ENCODE assay signal across 1 cellular context in the genomic region with DNA sequence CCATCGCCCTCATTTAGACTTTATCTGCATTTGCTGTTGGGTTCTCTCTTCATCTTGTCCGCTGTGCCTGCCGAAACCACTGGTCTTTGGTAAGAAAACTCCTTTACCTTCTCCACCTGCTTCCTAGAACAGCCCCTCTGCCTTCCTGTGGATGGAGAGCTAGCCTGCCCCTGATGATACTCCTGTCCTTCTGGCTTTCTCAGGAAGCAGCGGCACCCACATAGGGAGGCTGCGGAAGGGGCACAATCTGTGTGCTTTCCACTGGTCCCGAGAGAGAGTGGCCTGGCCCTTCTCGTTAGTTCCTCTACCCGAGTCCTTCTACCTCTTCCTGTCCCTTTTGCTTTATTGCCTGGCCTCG.
TF ChIP-seq lines count a peak whose summit lies in the region.

No MANE protein-coding gene starts in this region.

TF ChIP-seq in H1, 55 proteins besides CTCF, POLR2A, EP300 and RAD21 (continued from another document):
- no peak for TF ChIP-seq BCL11A (IDR thresholded peaks at IDR 0.05; ENCODE audit: low read depth in 2 of 2, low read length in 2 of 2)
- TF ChIP-seq SIN3A (conservative IDR thresholded peaks at IDR 0.05 in 1 of 2, IDR thresholded peaks at IDR 0.05 in 1 of 2; ENCODE audit: low read depth in 1 of 2, low read length in 2 of 2), result no peak
- TF ChIP-seq, protein P1, sequence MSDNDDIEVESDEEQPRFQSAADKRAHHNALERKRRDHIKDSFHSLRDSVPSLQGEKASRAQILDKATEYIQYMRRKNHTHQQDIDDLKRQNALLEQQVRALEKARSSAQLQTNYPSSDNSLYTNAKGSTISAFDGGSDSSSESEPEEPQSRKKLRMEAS (IDR thresholded peaks at IDR 0.05), result no peak
- TF ChIP-seq PHF8 (conservative IDR thresholded peaks at IDR 0.05; ENCODE audit: low read depth, low read length), result no peak
- TF ChIP-seq, protein P2, sequence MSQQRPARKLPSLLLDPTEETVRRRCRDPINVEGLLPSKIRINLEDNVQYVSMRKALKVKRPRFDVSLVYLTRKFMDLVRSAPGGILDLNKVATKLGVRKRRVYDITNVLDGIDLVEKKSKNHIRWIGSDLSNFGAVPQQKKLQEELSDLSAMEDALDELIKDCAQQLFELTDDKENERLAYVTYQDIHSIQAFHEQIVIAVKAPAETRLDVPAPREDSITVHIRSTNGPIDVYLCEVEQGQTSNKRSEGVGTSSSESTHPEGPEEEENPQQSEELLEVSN (IDR thresholded peaks at IDR 0.05), result no peak
- no peak for TF ChIP-seq GABPA (IDR thresholded peaks at IDR 0.05; ENCODE audit: borderline replicate concordance, insufficient read depth, low read length)
- no peak for TF ChIP-seq KDM4A (IDR thresholded peaks at IDR 0.05; ENCODE audit: low read depth, low read length, severe bottlenecking)
- TF ChIP-seq POLR2AphosphoS5 (IDR thresholded peaks at IDR 0.05; ENCODE audit: low read depth, low read length), result no peak
- TF ChIP-seq EZH2 (IDR thresholded peaks at IDR 0.05; ENCODE audit: low read depth, low read length, severe bottlenecking), result no peak
- no peak for TF ChIP-seq YY1 (IDR thresholded peaks at IDR 0.05; ENCODE audit: low read depth, low read length)
- TF ChIP-seq SP1 (IDR thresholded peaks at IDR 0.05; ENCODE audit: low read depth, low read length), result no peak
- no peak for TF ChIP-seq RFX5 (IDR thresholded peaks at IDR 0.05; ENCODE audit: borderline replicate concordance, low read depth, low read length)
- no peak for TF ChIP-seq FOSL1 (IDR thresholded peaks at IDR 0.05; ENCODE audit: insufficient read depth, low read depth, low read length)
